24 cellular contexts compared by ENCODE assay signal in the genomic region with DNA sequence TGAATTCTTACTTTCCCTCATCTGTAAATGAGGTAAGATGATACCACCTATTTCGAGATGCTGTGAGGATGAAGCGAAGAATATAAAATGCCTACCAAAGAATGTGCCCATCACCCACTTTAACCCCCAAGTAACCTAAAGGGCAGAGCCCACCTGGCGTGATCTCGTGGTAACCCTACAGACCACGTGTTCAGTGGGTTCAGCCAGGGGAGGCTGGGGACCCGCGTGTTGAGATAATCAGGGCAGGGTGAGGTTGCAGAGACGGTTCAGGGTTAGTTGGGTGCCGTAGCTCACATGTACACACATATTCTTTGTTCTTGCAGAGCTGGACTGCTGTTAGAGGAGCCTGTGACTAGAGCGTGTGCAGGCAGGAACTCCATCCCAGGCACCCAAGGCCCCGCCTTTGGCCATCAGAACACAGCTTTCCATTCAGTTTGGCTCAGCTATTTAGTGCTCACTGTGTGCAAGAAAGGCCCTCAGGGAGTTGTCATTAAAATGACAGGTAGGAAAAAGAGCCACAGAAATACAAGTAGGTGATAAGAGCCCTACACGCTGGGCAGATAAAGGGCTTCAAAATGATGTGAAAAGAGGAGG. TPM values are rescaled to one million over a fixed set of nuclear protein-coding genes. Genes with fewer than 3 reads are reported as not detected.
"Had no signal": no experiment of that assay in that cellular context is flagged by ENCODE, and none has a peak within 500 bp of the region (broad histone marks: within the 10 kb centered on the region; RNA-seq: fewer than 3 reads in every experiment).

No MANE protein-coding gene starts in this region.

- H3K4me1 ChIP-seq: gastrocnemius medialis, heart left ventricle, lower lobe of right lung, thyroid gland, vagina had no signal

- H3K4me3 Mint-ChIP-seq: activated CD4-positive, alpha-beta memory T cell treated with anti-CD3 and anti-CD28 coated beads, Interleukin-2, amount 10 ng/mL, durations not matched to agents 7 days and 5 days; activated T-cell treated with anti-CD3 and anti-CD28 coated beads, Interleukin-2, amount 50 U/mL, for 24 hours; stimulated activated effector memory CD8-positive, alpha-beta T cell treated with anti-CD3 and anti-CD28 coated beads, Interleukin-12 subunit alpha, Interleukin-12 subunit beta, amount 100 ng/mL, for 72 hours had no signal

- H3K9me3 ChIP-seq: gastrocnemius medialis, heart left ventricle, lower lobe of right lung, thyroid gland, vagina had no signal

- H3K27me3 ChIP-seq: thyroid gland, vagina had no signal

- H3K36me3 ChIP-seq: gastrocnemius medialis, heart left ventricle, lower lobe of right lung, thyroid gland, vagina had no signal

- H3K27ac ChIP-seq: epithelial cell of prostate, gastrocnemius medialis, heart left ventricle, lower lobe of right lung, thyroid gland, vagina had no signal

- H3K36me3 Mint-ChIP-seq: stimulated activated effector memory CD8-positive, alpha-beta T cell treated with anti-CD3 and anti-CD28 coated beads, Interleukin-12 subunit alpha, Interleukin-12 subunit beta, amount 100 ng/mL, for 72 hours had no signal

- DNase-seq: activated CD4-positive, alpha-beta memory T cell treated with anti-CD3 and anti-CD28 coated beads, Interleukin-2, amount 10 ng/mL, durations not matched to agents 7 days and 5 days; activated CD4-positive, alpha-beta T cell treated with anti-CD3 and anti-CD28 coated beads for 4 hours; activated effector memory CD4-positive, alpha-beta T cell treated with Interleukin-2 at 50 U/mL for 16 hours; activated naive CD4-positive, alpha-beta T cell treated with anti-CD3 and anti-CD28 coated beads, Interleukin-2, amount 50 U/mL, for 16 hours; activated T-cell treated with anti-CD3 and anti-CD28 coated beads, Interleukin-2, amount 50 U/mL, for 24 hours; dermis blood vessel endothelial cell; gastrocnemius medialis; heart left ventricle; left cardiac atrium; lower lobe of right lung; midbrain; stimulated activated CD4-positive, alpha-beta T cell treated with anti-CD3 and anti-CD28 coated beads, Interleukin-2, amount 100 ng/mL, for 24 hours; thyroid gland had no signal

- H3K4me1 Mint-ChIP-seq: activated CD4-positive, alpha-beta memory T cell treated with anti-CD3 and anti-CD28 coated beads, Interleukin-2, amount 10 ng/mL, durations not matched to agents 7 days and 5 days; stimulated activated effector memory CD8-positive, alpha-beta T cell treated with anti-CD3 and anti-CD28 coated beads, Interleukin-12 subunit alpha, Interleukin-12 subunit beta, amount 100 ng/mL, for 72 hours had no signal

- ATAC-seq: gastrocnemius medialis; heart left ventricle; left cardiac atrium; stimulated activated effector memory CD8-positive, alpha-beta T cell treated with anti-CD3 and anti-CD28 coated beads, Interleukin-12 subunit alpha, Interleukin-12 subunit beta, amount 100 ng/mL, for 72 hours had no signal

- H3K4me3 ChIP-seq: gastrocnemius medialis, heart left ventricle, lower lobe of right lung, thyroid gland, vagina had no signal

- H3K9me3 Mint-ChIP-seq: activated CD4-positive, alpha-beta memory T cell treated with anti-CD3 and anti-CD28 coated beads, Interleukin-2, amount 10 ng/mL, durations not matched to agents 7 days and 5 days; activated T-cell treated with anti-CD3 and anti-CD28 coated beads, Interleukin-2, amount 50 U/mL, for 24 hours had no signal

RNA-seq across cellular contexts. Expression of a gene that starts 56.5 kb away (rescaled TPM):
- total RNA-seq: activated CD4-positive, alpha-beta memory T cell treated with anti-CD3 and anti-CD28 coated beads, Interleukin-2, amount 10 ng/mL, durations not matched to agents 7 days and 5 days; astrocyte; bronchial epithelial cell; chondrocyte; dermis blood vessel endothelial cell; gastrocnemius medialis; myocyte; osteocyte; pulmonary artery endothelial cell; thyroid gland; vagina had no signal
- polyA plus RNA-seq: adipose tissue, neural cell had no signal
